Comparison of ENCODE assay signal across 1 cellular context in genomic region chr1:221583481-221583880, GRCh38.
TF ChIP-seq lines count a peak whose summit lies in the region.

No MANE protein-coding gene starts in this region.

TF ChIP-seq in H1, 55 proteins besides CTCF, POLR2A, EP300 and RAD21:
- no peak for TF ChIP-seq BACH1 (IDR thresholded peaks at IDR 0.05; ENCODE audit: low read length)
- TF ChIP-seq POU5F1 (IDR thresholded peaks at IDR 0.05; ENCODE audit: low read depth, low read length) = no peak
- no peak for TF ChIP-seq ZNF274 (IDR thresholded peaks at IDR 0.05; ENCODE audit: borderline replicate concordance, extremely low read depth, low read length)
- no peak for TF ChIP-seq KDM4A (IDR thresholded peaks at IDR 0.05; ENCODE audit: low read depth, low read length, severe bottlenecking)
- no peak for TF ChIP-seq SUZ12 (IDR thresholded peaks at IDR 0.05; ENCODE audit: low read length)
- TF ChIP-seq TCF12 (IDR thresholded peaks at IDR 0.05; ENCODE audit: low read depth, low read length) = no peak
- TF ChIP-seq SP1 (IDR thresholded peaks at IDR 0.05; ENCODE audit: low read depth, low read length) = no peak
- no peak for TF ChIP-seq SP4 (IDR thresholded peaks at IDR 0.05; ENCODE audit: low read length)
- no peak for TF ChIP-seq CHD7 (IDR thresholded peaks at IDR 0.05; ENCODE audit: insufficient replicate concordance, low read length)
- TF ChIP-seq CEBPB (IDR thresholded peaks at IDR 0.05; ENCODE audit: low read depth, low read length) = no peak
- no peak for TF ChIP-seq CTBP2 (IDR thresholded peaks at IDR 0.05; ENCODE audit: borderline replicate concordance, insufficient read depth, insufficient read length, low read length)
- TF ChIP-seq, protein P1, sequence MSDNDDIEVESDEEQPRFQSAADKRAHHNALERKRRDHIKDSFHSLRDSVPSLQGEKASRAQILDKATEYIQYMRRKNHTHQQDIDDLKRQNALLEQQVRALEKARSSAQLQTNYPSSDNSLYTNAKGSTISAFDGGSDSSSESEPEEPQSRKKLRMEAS (IDR thresholded peaks at IDR 0.05) = no peak
- TF ChIP-seq JUND (IDR thresholded peaks at IDR 0.05; ENCODE audit: low read length) = no peak
- no peak for TF ChIP-seq HDAC6 (IDR thresholded peaks at IDR 0.05; ENCODE audit: low read depth, low read length)
- no peak for TF ChIP-seq TAF1 (IDR thresholded peaks at IDR 0.05; ENCODE audit: low read depth, low read length)
- TF ChIP-seq BRCA1 (IDR thresholded peaks at IDR 0.05; ENCODE audit: low read depth, low read length) = no peak
- no peak for TF ChIP-seq ASH2L (IDR thresholded peaks at IDR 0.05; ENCODE audit: low read length)
